ENCODE assay signal across 7 cellular contexts in genomic region chr1:83343767-83344166, GRCh38.
A peak's percentile ranks its signal among the peaks of the same experiment; 100 is the strongest.
DNase-seq lines count a peak whose midpoint lies in the region; ATAC-seq and TF ChIP-seq lines count a peak whose summit lies in the region.
"Not testable (repeated sequence)": the region's sequence is repeated elsewhere in the genome, so short reads cannot be mapped to it uniquely, and the experiment has no call there.

No MANE protein-coding gene starts in this region.

- not testable (repeated sequence) for H3K27ac ChIP-seq in CD4-positive, CD25-positive, alpha-beta regulatory T cell (ENCODE audit: insufficient read depth, low read length, poor library complexity, severe bottlenecking); HCT116 (ENCODE audit: low read depth, low read length); Panc1 (ENCODE audit: low read length); endodermal cell (ENCODE audit: low read depth, low read length)
- peak overlapping the region in 1 of 10 donors; percentile 12 for H3K27ac ChIP-seq in heart right ventricle

- not testable (repeated sequence) for H3K9me3 Mint-ChIP-seq in CD4-positive, CD25-positive, alpha-beta regulatory T cell; endodermal cell; nephron

- in situ Hi-C loops in Panc1 (cut with HindIII; ENCODE audit: low pct_unique_long_range_greater_than_20kb, low sequenced_read_pairs): not testable (repeated sequence)

- not testable (repeated sequence) for TF ChIP-seq CTCF in HCT116 (IDR thresholded peaks at IDR 0.05 in 2 of 3, conservative IDR thresholded peaks at IDR 0.05 in 1 of 3; ENCODE audit: borderline replicate concordance in 1 of 3, insufficient read depth in 1 of 3, low read depth in 2 of 3, low read length in 2 of 3)
- TF ChIP-seq CTCF in Panc1 (IDR thresholded peaks at IDR 0.05) (peak; percentile 13; the same call in 1 of the 2 replicates), endodermal cell (conservative IDR thresholded peaks at IDR 0.05) (peak; percentile 43), heart right ventricle (IDR thresholded peaks at IDR 0.05) (peak in 3 of 9 donors; percentile 11 to 29 (median 14)), nephron (IDR thresholded peaks at IDR 0.05; ENCODE audit: unreplicated experiment in 3 of 3) (peak in 2 of 3 experiments; percentile 5 to 16)

- H3K9me2 ChIP-seq in HCT116 (ENCODE audit: insufficient read depth): not testable (repeated sequence)

- not testable (repeated sequence) for H3K36me3 Mint-ChIP-seq in CD4-positive, CD25-positive, alpha-beta regulatory T cell; endodermal cell (ENCODE audit: low read depth); nephron (ENCODE audit: low read depth)

- TF ChIP-seq RAD21 in HCT116 (IDR thresholded peaks at IDR 0.05; ENCODE audit: low read depth): not testable (repeated sequence)

- ATAC-seq in CD4-positive, CD25-positive, alpha-beta regulatory T cell (ENCODE audit: low read depth in 2 of 2): peak in 1 of 2 donors; percentile 53
- ATAC-seq in HCT116 (peak; percentile 53; the same call in 1 of the 2 replicates), heart right ventricle (peak in 5 of 8 donors; percentile 71 to 91 (median 76))
- ATAC-seq in Panc1: not testable (repeated sequence)
- ATAC-seq in activated CD4-positive, CD25-positive, alpha-beta regulatory T cell treated with anti-CD3 and anti-CD28 coated beads, Interleukin-2, amount 50 U/mL, for 24 hours: peak; percentile 38

- H3K27me3 ChIP-seq in CD4-positive, CD25-positive, alpha-beta regulatory T cell (ENCODE audit: control insufficient read depth, insufficient read depth, low read length); HCT116 (ENCODE audit: insufficient read depth, low read length); Panc1 (ENCODE audit: control insufficient read depth, insufficient read depth, low read length); endodermal cell (ENCODE audit: control insufficient read depth, insufficient read depth, low read length, poor library complexity, severe bottlenecking); heart right ventricle: not testable (repeated sequence)

- H3K4me1 ChIP-seq in CD4-positive, CD25-positive, alpha-beta regulatory T cell (ENCODE audit: control insufficient read depth, insufficient read depth, low read length, poor library complexity, severe bottlenecking); HCT116 (ENCODE audit: control insufficient read depth in 1 of 2, insufficient read depth in 2 of 2, low read length in 2 of 2); Panc1 (ENCODE audit: control insufficient read depth, insufficient read depth, low read length); endodermal cell (ENCODE audit: control insufficient read depth, insufficient read depth, low read length): not testable (repeated sequence)
- peaks cover 0 to 14% (median 0%) of the 10 kb centered on the region in 9 donors for H3K4me1 ChIP-seq in heart right ventricle

- RAD21 ChIA-PET in HCT116 (lab: Charles Lee; ENCODE audit: low non-redundant PET in 1 of 2, low total read pairs in 2 of 2, uncharacterized antibody in 2 of 2, unreplicated experiment in 2 of 2): not testable (repeated sequence)

- TF ChIP-seq POLR2A in HCT116 (IDR thresholded peaks at IDR 0.05; ENCODE audit: borderline replicate concordance, extremely low read depth, insufficient read depth, insufficient read length): not testable (repeated sequence)

- not testable (repeated sequence) for H2AFZ ChIP-seq in HCT116 (ENCODE audit: low read depth, low read length, poor library complexity, severe bottlenecking)

- BruUV-seq in HCT116 (replicated peaks; lab: Mats Ljungman, UMichigan); Panc1 (replicated peaks; lab: Mats Ljungman, UMichigan): not testable (repeated sequence)

- CTCF ChIA-PET in HCT116 (lab: Charles Lee); Panc1 (lab: Charles Lee): not testable (repeated sequence)

- H3K36me3 ChIP-seq in CD4-positive, CD25-positive, alpha-beta regulatory T cell (ENCODE audit: control insufficient read depth, insufficient read depth, low read length); HCT116 (ENCODE audit: control insufficient read depth in 1 of 2, insufficient read depth in 2 of 2, low read length in 2 of 2); Panc1 (ENCODE audit: control insufficient read depth, insufficient read depth, low read length); endodermal cell (ENCODE audit: control insufficient read depth, insufficient read depth, low read length); heart right ventricle: not testable (repeated sequence)

- H3K27me3 Mint-ChIP-seq in CD4-positive, CD25-positive, alpha-beta regulatory T cell; endodermal cell (ENCODE audit: insufficient read depth); nephron (ENCODE audit: low read depth): not testable (repeated sequence)

- not testable (repeated sequence) for H3K9me3 ChIP-seq in CD4-positive, CD25-positive, alpha-beta regulatory T cell (ENCODE audit: control insufficient read depth in 2 of 2, low read length in 2 of 2); HCT116 (ENCODE audit: control insufficient read depth in 1 of 2, insufficient read depth in 1 of 2, low read depth in 1 of 2, low read length in 2 of 2); Panc1 (ENCODE audit: control insufficient read depth, insufficient read depth, low read depth, low read length); endodermal cell (ENCODE audit: control insufficient read depth, low read length); heart right ventricle

- 100% methylated on average over 1 of the region's 6 CpGs; no CpG with 5 or more reads in 1 of the 2 experiments for WGBS in endodermal cell (ENCODE audit: insufficient coverage in 1 of 2, insufficient read length in 1 of 2), 2 experiments
- WGBS in heart right ventricle, 2 donors: 61 to 75% methylated on average over 6 of the region's 6 CpGs

- H3K27ac Mint-ChIP-seq in CD4-positive, CD25-positive, alpha-beta regulatory T cell: peak overlapping the region in 1 of 3 donors; percentile 8
- H3K27ac Mint-ChIP-seq in endodermal cell, nephron: not testable (repeated sequence)

- not testable (repeated sequence) for H4K20me1 ChIP-seq in HCT116 (ENCODE audit: insufficient read depth)

- H3K4me3 ChIP-seq in CD4-positive, CD25-positive, alpha-beta regulatory T cell (ENCODE audit: low read depth, low read length): peak overlapping the region; percentile 55
- not testable (repeated sequence) for H3K4me3 ChIP-seq in HCT116 (replicated peaks in 1 of 2; ENCODE audit: low read depth in 1 of 2, low read length in 2 of 2); Panc1 (ENCODE audit: low read depth in 2 of 2, low read length in 2 of 2); endodermal cell (ENCODE audit: low read length); heart right ventricle

- H3K79me2 ChIP-seq in HCT116 (ENCODE audit: insufficient read depth, low read length): not testable (repeated sequence)

- POLR2A ChIA-PET in HCT116 (lab: Charles Lee); Panc1 (lab: Charles Lee): not testable (repeated sequence)

- H3K4me2 ChIP-seq in HCT116 (ENCODE audit: low read length): not testable (repeated sequence)

- not testable (repeated sequence) for H3K4me1 Mint-ChIP-seq in CD4-positive, CD25-positive, alpha-beta regulatory T cell; endodermal cell; nephron

- not testable (repeated sequence) for H3K9ac ChIP-seq in HCT116 (ENCODE audit: low read length); endodermal cell (ENCODE audit: extremely low read depth, low read length, poor library complexity, severe bottlenecking)

- intact Hi-C loops in HCT116 (cut with micrococcal nuclease); Panc1 (cut with micrococcal nuclease; ENCODE audit: unreplicated experiment); heart right ventricle (cut with DNase I): not testable (repeated sequence)

- DNase-seq in CD4-positive, CD25-positive, alpha-beta regulatory T cell: peak in 1 of 3 donors; percentile 1
- not testable (repeated sequence) for DNase-seq in HCT116 (ENCODE audit: low read depth, low spot score); Panc1 (ENCODE audit: low read depth, low spot score); endodermal cell
- DNase-seq in heart right ventricle: peak in 1 of 2 donors; percentile 3

- peak overlapping the region in 3 of 4 donors; percentile 32 to 58 (median 46) for H3K4me3 Mint-ChIP-seq in CD4-positive, CD25-positive, alpha-beta regulatory T cell
- not testable (repeated sequence) for H3K4me3 Mint-ChIP-seq in endodermal cell, nephron
